Comparison of ENCODE assay signal across 1 cellular context in the genomic region with DNA sequence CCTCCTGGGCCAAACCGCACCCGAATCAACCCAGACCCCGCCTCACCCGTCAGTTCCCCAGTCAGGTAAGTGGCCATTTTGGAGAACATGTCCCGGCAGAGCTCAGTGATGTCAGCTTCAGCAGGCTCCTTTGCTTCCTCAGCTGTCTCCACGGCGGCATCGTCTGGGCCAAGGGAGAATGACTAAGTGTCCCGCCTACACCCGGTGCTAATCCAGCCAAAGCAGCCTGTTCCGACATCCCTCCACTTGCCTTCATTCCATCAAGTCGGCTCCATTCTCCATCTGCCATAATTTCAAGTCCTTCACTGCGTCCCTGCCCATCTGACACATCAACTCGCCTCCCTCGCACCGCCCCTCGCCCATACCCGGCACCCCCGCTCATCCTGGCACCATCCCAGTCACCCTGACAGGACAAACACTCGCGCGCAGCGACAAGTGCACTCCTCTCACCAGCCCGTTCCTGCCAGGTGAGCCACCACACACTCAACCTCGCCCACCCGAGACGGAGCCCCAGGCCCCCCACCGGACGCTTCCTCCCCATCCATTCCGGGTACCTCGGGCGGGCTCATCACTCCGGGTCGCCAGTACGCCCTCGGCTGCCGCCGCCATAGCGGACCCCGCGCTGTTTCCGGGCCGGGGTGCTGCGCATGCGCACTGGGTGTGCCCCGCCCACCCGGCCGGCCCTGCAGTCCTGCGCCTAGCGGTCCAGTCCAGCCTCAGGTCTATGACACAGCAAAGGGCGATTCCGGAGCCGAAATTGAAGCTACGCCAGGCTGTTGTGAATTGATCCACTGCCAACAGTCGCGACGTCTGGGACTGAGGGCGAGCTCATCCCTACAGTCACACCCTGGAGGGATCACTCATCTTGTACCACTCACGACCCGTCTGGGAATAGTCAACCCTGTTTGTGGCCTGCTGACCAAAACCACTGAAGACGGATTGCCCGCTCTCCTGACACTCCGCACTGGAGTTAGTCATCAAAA.
A peak's percentile ranks its signal among the peaks of the same experiment; 100 is the strongest.
TF ChIP-seq lines count a peak whose summit lies in the region.

A gene (minus strand): TSS at position 630 of the 983 bp plus-strand sequence. CDS start 21 bp downstream, at position 609.

TF ChIP-seq in IMR-90, 13 proteins besides CTCF, POLR2A, EP300 and RAD21:
- TF ChIP-seq FOS (IDR thresholded peaks at IDR 0.05; ENCODE audit: low read depth, low read length) (peak; percentile 64), RFX5 (IDR thresholded peaks at IDR 0.05; ENCODE audit: low read depth, low read length) (no peak), CEBPB (IDR thresholded peaks at IDR 0.05; ENCODE audit: low read depth, low read length) (no peak), MXI1 (IDR thresholded peaks at IDR 0.05; ENCODE audit: borderline replicate concordance, low read depth, low read length) (no peak), BHLHE40 (IDR thresholded peaks at IDR 0.05; ENCODE audit: low read depth, low read length) (0 out of 2 replicates have a peak, but pooled peaks have one; percentile 1), SMC3 (IDR thresholded peaks at IDR 0.05; ENCODE audit: low read depth, low read length) (no peak), NFE2L2 (IDR thresholded peaks at IDR 0.05; ENCODE audit: low read depth, low read length) (peak; percentile 66), MAFK (IDR thresholded peaks at IDR 0.05; ENCODE audit: low read depth, low read length) (peak; percentile 40; the same call in 1 of the 2 replicates), MAZ (IDR thresholded peaks at IDR 0.05; ENCODE audit: borderline replicate concordance, low read depth, low read length) (peak; percentile 27; the same call in 1 of the 2 replicates), CHD1 (IDR thresholded peaks at IDR 0.05; ENCODE audit: low read depth, low read length) (peak; percentile 17; the same call in 1 of the 2 replicates), RCOR1 (IDR thresholded peaks at IDR 0.05; ENCODE audit: insufficient replicate concordance, low read length) (no peak)
- TF ChIP-seq, protein P1, sequence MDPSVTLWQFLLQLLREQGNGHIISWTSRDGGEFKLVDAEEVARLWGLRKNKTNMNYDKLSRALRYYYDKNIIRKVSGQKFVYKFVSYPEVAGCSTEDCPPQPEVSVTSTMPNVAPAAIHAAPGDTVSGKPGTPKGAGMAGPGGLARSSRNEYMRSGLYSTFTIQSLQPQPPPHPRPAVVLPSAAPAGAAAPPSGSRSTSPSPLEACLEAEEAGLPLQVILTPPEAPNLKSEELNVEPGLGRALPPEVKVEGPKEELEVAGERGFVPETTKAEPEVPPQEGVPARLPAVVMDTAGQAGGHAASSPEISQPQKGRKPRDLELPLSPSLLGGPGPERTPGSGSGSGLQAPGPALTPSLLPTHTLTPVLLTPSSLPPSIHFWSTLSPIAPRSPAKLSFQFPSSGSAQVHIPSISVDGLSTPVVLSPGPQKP (IDR thresholded peaks at IDR 0.05; ENCODE audit: borderline replicate concordance, low read depth, low read length): no peak
- TF ChIP-seq, protein P2, sequence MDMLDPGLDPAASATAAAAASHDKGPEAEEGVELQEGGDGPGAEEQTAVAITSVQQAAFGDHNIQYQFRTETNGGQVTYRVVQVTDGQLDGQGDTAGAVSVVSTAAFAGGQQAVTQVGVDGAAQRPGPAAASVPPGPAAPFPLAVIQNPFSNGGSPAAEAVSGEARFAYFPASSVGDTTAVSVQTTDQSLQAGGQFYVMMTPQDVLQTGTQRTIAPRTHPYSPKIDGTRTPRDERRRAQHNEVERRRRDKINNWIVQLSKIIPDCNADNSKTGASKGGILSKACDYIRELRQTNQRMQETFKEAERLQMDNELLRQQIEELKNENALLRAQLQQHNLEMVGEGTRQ (IDR thresholded peaks at IDR 0.05; ENCODE audit: low read depth, low read length): no peak
